Comparison of ENCODE assay signal across 9 cellular contexts in the genomic region with DNA sequence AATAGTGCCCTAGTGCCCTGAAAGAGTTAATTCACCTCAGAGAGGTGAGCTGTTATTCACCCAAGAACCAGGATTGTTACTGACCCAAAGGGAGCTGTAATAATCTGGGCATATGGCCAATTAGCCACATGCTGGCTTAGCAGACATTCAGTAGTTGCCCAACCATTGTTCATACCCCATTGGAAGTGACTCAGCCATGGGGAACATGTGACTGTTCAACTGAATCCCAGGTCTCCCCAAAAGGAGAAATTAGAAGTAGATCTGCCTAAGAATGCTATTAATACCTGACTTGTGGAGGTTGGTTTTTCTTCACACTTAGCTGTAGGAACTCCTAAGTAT.
A peak's percentile ranks its signal among the peaks of the same experiment; 100 is the strongest.
DNase-seq lines count a peak whose midpoint lies in the region; ATAC-seq and TF ChIP-seq lines count a peak whose summit lies in the region.
"Had no signal": no experiment of that assay in that cellular context is flagged by ENCODE, and none has a peak within 500 bp of the region (broad histone marks: within the 10 kb centered on the region; RNA-seq: fewer than 3 reads in every experiment).

No MANE protein-coding gene starts in this region.

- H3K9me3 ChIP-seq in HEK293 (ENCODE audit: control insufficient read depth, insufficient read depth, low read depth, low read length) (no peaks in the 10 kb centered on the region), osteoblast (ENCODE audit: low read depth, low read length) (no peaks in the 10 kb centered on the region)

- no peaks in the 10 kb centered on the region for H3K27me3 ChIP-seq in osteoblast (ENCODE audit: insufficient read depth, low read length)

- H2AFZ ChIP-seq in osteoblast (ENCODE audit: low read length): no peak overlapping the region

- H3K36me3 Mint-ChIP-seq in T-helper 2 cell treated with Interferon-gamma antibody and Interleukin-4, amounts not matched to agents 5 μg/mL and 100 μg/mL, for 36 hours (ENCODE audit: low read depth): no peaks in the 10 kb centered on the region

- no peak for TF ChIP-seq CTCF in HEK293 (tag by site-specific recombination; IDR thresholded peaks at IDR 0.05)
- no peak for TF ChIP-seq CTCF in osteoblast (IDR thresholded peaks at IDR 0.05; ENCODE audit: extremely low read depth, low read depth, low read length)

- H3K4me1 ChIP-seq in HEK293 (ENCODE audit: control insufficient read depth, insufficient read depth, low read length) (no peaks in the 10 kb centered on the region), osteoblast (ENCODE audit: insufficient read depth, low read length) (peaks cover 19% of the 10 kb centered on the region)

- H3K4me3 Mint-ChIP-seq in stimulated activated naive CD8-positive, alpha-beta T cell treated with anti-CD3 and anti-CD28 coated beads, Interleukin-15, amount 100 ng/mL, for 72 hours: no peak overlapping the region
- H3K4me3 Mint-ChIP-seq in T-helper 2 cell treated with Interferon-gamma antibody and Interleukin-4, amounts not matched to agents 5 μg/mL and 100 μg/mL, for 36 hours: no peak overlapping the region
- H3K4me3 Mint-ChIP-seq: activated T-cell treated with anti-CD3 and anti-CD28 coated beads, Interleukin-2, amount 50 U/mL, for 24 hours had no signal

- ATAC-seq in stimulated activated naive CD8-positive, alpha-beta T cell treated with anti-CD3 and anti-CD28 coated beads, Interleukin-15, amount 100 ng/mL, for 72 hours: no peak

- H3K4me3 ChIP-seq in HEK293 (ENCODE audit: low read depth, low read length): no peak overlapping the region
- H3K4me3 ChIP-seq in osteoblast (ENCODE audit: insufficient read depth, low read length): no peak overlapping the region

- H3K27me3 Mint-ChIP-seq in stimulated activated naive CD8-positive, alpha-beta T cell treated with anti-CD3 and anti-CD28 coated beads, Interleukin-15, amount 100 ng/mL, for 72 hours: no peaks in the 10 kb centered on the region
- H3K27me3 Mint-ChIP-seq in T-helper 2 cell treated with Interferon-gamma antibody and Interleukin-4, amounts not matched to agents 5 μg/mL and 100 μg/mL, for 36 hours (ENCODE audit: low read depth): no peaks in the 10 kb centered on the region

- H3K9me3 Mint-ChIP-seq in stimulated activated naive CD8-positive, alpha-beta T cell treated with anti-CD3 and anti-CD28 coated beads, Interleukin-15, amount 100 ng/mL, for 72 hours: peaks cover 5 to 6% of the 10 kb centered on the region in 2 donors
- H3K9me3 Mint-ChIP-seq in T-helper 2 cell treated with Interferon-gamma antibody and Interleukin-4, amounts not matched to agents 5 μg/mL and 100 μg/mL, for 36 hours: no peaks in the 10 kb centered on the region

- peak; percentile 29 to 79 for DNase-seq in NCI-H446 (lab: John Stamatoyannopoulos, UW)
- DNase-seq in cerebellum (ENCODE audit: low spot score): peak; percentile 2
- DNase-seq in smooth muscle cell of the brain vasculature (ENCODE audit: low read depth, low spot score): peak; percentile 31
- DNase-seq in osteoblast (ENCODE audit: insufficient read length, low spot score, missing footprints): no peak
- DNase-seq in stimulated activated naive CD8-positive, alpha-beta T cell treated with anti-CD3 and anti-CD28 coated beads, Interleukin-15, amount 100 ng/mL, for 72 hours: no peak
- DNase-seq in T-helper 2 cell treated with Interferon-gamma antibody and Interleukin-4, amounts not matched to agents 5 μg/mL and 100 μg/mL, for 36 hours (ENCODE audit: low spot score): no peak
- DNase-seq: activated T-cell treated with anti-CD3 and anti-CD28 coated beads, Interleukin-2, amount 50 U/mL, for 24 hours; stimulated activated CD4-positive, alpha-beta T cell treated with anti-CD3 and anti-CD28 coated beads, Interleukin-4, amount 100 ng/mL, for 4 hours had no signal

- H3K4me1 Mint-ChIP-seq in stimulated activated naive CD8-positive, alpha-beta T cell treated with anti-CD3 and anti-CD28 coated beads, Interleukin-15, amount 100 ng/mL, for 72 hours: no peaks in the 10 kb centered on the region
- H3K4me1 Mint-ChIP-seq in T-helper 2 cell treated with Interferon-gamma antibody and Interleukin-4, amounts not matched to agents 5 μg/mL and 100 μg/mL, for 36 hours (ENCODE audit: low read depth): no peaks in the 10 kb centered on the region

- CTCF ChIA-PET in HEK293 (lab: Yijun Ruan, JAX): interaction anchor here (0.7 to 1.0 kb wide), 3 partner anchors 29 to 351 kb away, joined by 3 read pairs; no protein-coding TSS in a partner anchor

- no peak overlapping the region for H3K27ac Mint-ChIP-seq in stimulated activated naive CD8-positive, alpha-beta T cell treated with anti-CD3 and anti-CD28 coated beads, Interleukin-15, amount 100 ng/mL, for 72 hours
- H3K27ac Mint-ChIP-seq in T-helper 2 cell treated with Interferon-gamma antibody and Interleukin-4, amounts not matched to agents 5 μg/mL and 100 μg/mL, for 36 hours: no peak overlapping the region
- H3K27ac Mint-ChIP-seq: activated T-cell treated with anti-CD3 and anti-CD28 coated beads, Interleukin-2, amount 50 U/mL, for 24 hours had no signal

- H4K20me1 ChIP-seq in osteoblast (ENCODE audit: insufficient read depth, low read length): no peaks in the 10 kb centered on the region

- no peak overlapping the region for H3K4me2 ChIP-seq in osteoblast (ENCODE audit: insufficient read depth, low read length)

- H3K27ac ChIP-seq in HEK293 (ENCODE audit: extremely low read depth, low read depth, low read length): no peak overlapping the region
- H3K27ac ChIP-seq in osteoblast (ENCODE audit: low read depth, low read length): no peak overlapping the region

- no peaks in the 10 kb centered on the region for H3K79me2 ChIP-seq in osteoblast (ENCODE audit: insufficient read depth, low read length)

- POLR2A ChIA-PET in HEK293 (lab: Yijun Ruan, JAX): no interaction called here

- H3K36me3 ChIP-seq in HEK293 (ENCODE audit: control insufficient read depth in 2 of 2, insufficient read depth in 1 of 2, low read length in 2 of 2) (no peaks in the 10 kb centered on the region), osteoblast (ENCODE audit: insufficient read depth, low read length) (no peaks in the 10 kb centered on the region)

TF ChIP-seq in HEK293, 187 proteins besides CTCF, POLR2A, EP300 and RAD21:
- no peak for TF ChIP-seq ZNF292 (tag by site-specific recombination; IDR thresholded peaks at IDR 0.05; ENCODE audit: borderline replicate concordance, low read depth)
- TF ChIP-seq, protein P1, sequence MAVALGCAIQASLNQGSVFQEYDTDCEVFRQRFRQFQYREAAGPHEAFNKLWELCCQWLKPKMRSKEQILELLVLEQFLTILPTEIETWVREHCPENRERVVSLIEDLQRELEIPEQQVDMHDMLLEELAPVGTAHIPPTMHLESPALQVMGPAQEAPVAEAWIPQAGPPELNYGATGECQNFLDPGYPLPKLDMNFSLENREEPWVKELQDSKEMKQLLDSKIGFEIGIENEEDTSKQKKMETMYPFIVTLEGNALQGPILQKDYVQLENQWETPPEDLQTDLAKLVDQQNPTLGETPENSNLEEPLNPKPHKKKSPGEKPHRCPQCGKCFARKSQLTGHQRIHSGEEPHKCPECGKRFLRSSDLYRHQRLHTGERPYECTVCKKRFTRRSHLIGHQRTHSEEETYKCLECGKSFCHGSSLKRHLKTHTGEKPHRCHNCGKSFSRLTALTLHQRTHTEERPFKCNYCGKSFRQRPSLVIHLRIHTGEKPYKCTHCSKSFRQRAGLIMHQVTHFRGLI (tag by site-specific recombination; IDR thresholded peaks at IDR 0.05): peak; percentile 56; the same call in 1 of the 2 replicates
- peak; percentile 80 for TF ChIP-seq ZNF660 (tag by site-specific recombination; IDR thresholded peaks at IDR 0.05)
- TF ChIP-seq KLF1 (tag by site-specific recombination; IDR thresholded peaks at IDR 0.05): no peak

Comparison
In these comparisons a context has a peak if more than half of its experiments do, and no peak if none do; other contexts are left out.
1. DNase-seq: peak in NCI-H446 (2 of 2), cerebellum (single experiment) and smooth muscle cell of the brain vasculature (single experiment); none in osteoblast (single experiment), stimulated activated naive CD8-positive, alpha-beta T cell treated with anti-CD3 and anti-CD28 coated beads, Interleukin-15, amount 100 ng/mL, for 72 hours (0 of 2) and T-helper 2 cell treated with Interferon-gamma antibody and Interleukin-4, amounts not matched to agents 5 μg/mL and 100 μg/mL, for 36 hours (single experiment).